ENCODE assay signal across 20 cellular contexts in the genomic region with DNA sequence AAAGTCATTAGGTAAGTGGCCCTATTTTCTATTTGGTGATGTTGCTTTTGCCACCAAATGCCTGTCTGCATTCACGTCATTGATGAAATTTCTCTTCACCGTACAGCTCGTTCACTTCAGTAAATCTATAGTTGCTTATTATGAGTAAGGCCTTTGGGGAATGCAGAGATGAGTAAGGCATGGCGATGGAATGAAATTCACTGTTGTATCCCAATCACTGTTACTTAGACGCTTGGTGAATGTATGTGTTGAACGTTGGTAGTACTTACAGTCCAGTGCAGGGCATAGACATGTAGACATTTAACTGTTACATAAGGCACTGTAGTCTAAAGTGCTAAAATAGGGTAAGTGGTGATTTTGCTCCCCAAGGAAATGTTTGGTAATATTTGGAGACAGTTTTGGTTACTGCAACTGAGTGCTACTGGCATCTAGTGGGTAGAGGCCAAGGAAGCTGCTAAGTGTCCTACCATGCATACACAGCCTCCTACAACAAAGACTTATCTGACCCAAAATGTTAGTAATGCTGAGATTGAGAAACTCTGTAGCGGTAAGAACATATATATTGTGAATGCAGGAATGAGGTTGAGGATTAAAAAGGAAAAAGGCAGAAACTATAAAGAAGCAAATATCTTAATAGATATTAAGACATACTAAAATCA. TPM values are rescaled to one million over a fixed set of nuclear protein-coding genes. Genes with fewer than 3 reads are reported as not detected.
A peak's percentile ranks its signal among the peaks of the same experiment; 100 is the strongest.
DNase-seq lines count a peak whose midpoint lies in the region; ATAC-seq, FAIRE-seq and TF ChIP-seq lines count a peak whose summit lies in the region.
"Had no signal": no experiment of that assay in that cellular context is flagged by ENCODE, and none has a peak within 500 bp of the region (broad histone marks: within the 10 kb centered on the region; RNA-seq: fewer than 3 reads in every experiment).

No MANE protein-coding gene starts in this region.

- peaks cover 36% of the 10 kb centered on the region for H3K4me1 ChIP-seq in neural progenitor cell

- no peaks in the 10 kb centered on the region for H3K36me3 ChIP-seq in neural progenitor cell
- H3K36me3 ChIP-seq: esophagus muscularis mucosa had no signal

- peaks cover 52% of the 10 kb centered on the region for H3K4me1 Mint-ChIP-seq in activated CD4-positive, alpha-beta memory T cell treated with anti-CD3 and anti-CD28 coated beads, Interleukin-2, amount 10 ng/mL, durations not matched to agents 7 days and 5 days
- H3K4me1 Mint-ChIP-seq in memory B cell: peaks cover 36% of the 10 kb centered on the region
- H3K4me1 Mint-ChIP-seq in neural progenitor cell: peaks cover 17% of the 10 kb centered on the region

- ATAC-seq in memory B cell (ENCODE audit: low read depth) (no peak), GM21723 (IDR thresholded peaks at IDR 0.05; ENCODE audit: unreplicated experiment) (no peak)
- ATAC-seq: activated CD4-positive, CD25-positive, alpha-beta regulatory T cell treated with anti-CD3 and anti-CD28 coated beads, Interleukin-2, amount 50 U/mL, for 24 hours had no signal

- no peaks in the 10 kb centered on the region for H3K27me3 ChIP-seq in neural progenitor cell
- H3K27me3 ChIP-seq: BLaER1 treated with 17β-estradiol and CSF1 and Interleukin-3, amounts not matched to agents 10 nM and 100 nM; esophagus muscularis mucosa had no signal

- H3K4me2 ChIP-seq in neural progenitor cell: no peak overlapping the region
- H3K4me2 ChIP-seq: KMS-11 had no signal

- H3K9ac ChIP-seq in neural progenitor cell: no peak overlapping the region
- H3K9ac ChIP-seq: BLaER1 treated with 17β-estradiol and CSF1 and Interleukin-3, amounts not matched to agents 10 nM and 100 nM; KMS-11 had no signal

- peaks cover 46% of the 10 kb centered on the region for H4K20me1 ChIP-seq in neural progenitor cell (ENCODE audit: low read depth)

- TF ChIP-seq CTCF in neural progenitor cell (IDR thresholded peaks at IDR 0.05): no peak

- peak; percentile 27; the same call in 1 of the 2 replicates for TF ChIP-seq POLR2A in GM12892 (IDR thresholded peaks at IDR 0.05; ENCODE audit: low read depth, low read length)

- no peak overlapping the region for H3K27ac ChIP-seq in neural progenitor cell
- H3K27ac ChIP-seq: BLaER1 treated with 17β-estradiol and CSF1 and Interleukin-3, amounts not matched to agents 10 nM and 100 nM; esophagus muscularis mucosa; HL-60; KMS-11 had no signal

- H3K9me3 ChIP-seq in neural progenitor cell (ENCODE audit: low read depth): no peaks in the 10 kb centered on the region
- H3K9me3 ChIP-seq: esophagus muscularis mucosa had no signal

- FAIRE-seq in GM12892 (lab: Jason Lieb, UNC): peak; percentile 85

- POLR2A ChIA-PET in activated CD4-positive, alpha-beta memory T cell treated with anti-CD3 and anti-CD28 coated beads, Interleukin-2, amount 10 ng/mL, durations not matched to agents 7 days and 5 days (lab: Charles Lee): no interaction called here

- peak; percentile 38 for DNase-seq in DMS114 treated with DMSO at 0.1 percent for 48 hours (lab: John Stamatoyannopoulos, UW; ENCODE audit: unreplicated experiment)
- DNase-seq in GM12892 (ENCODE audit: insufficient read length): no peak
- no peak for DNase-seq in activated CD4-positive, alpha-beta memory T cell treated with anti-CD3 and anti-CD28 coated beads, Interleukin-2, amount 10 ng/mL, durations not matched to agents 7 days and 5 days
- no peak for DNase-seq in memory B cell (ENCODE audit: low spot score in 2 of 2)
- DNase-seq in MV-4-11 (lab: John Stamatoyannopoulos, UW): no peak
- no peak for DNase-seq in neural progenitor cell (ENCODE audit: low spot score)
- DNase-seq in NCI-H446 treated with DMSO at 0.1 percent for 48 hours (lab: John Stamatoyannopoulos, UW): no peak
- DNase-seq: dermis blood vessel endothelial cell; DMS79 treated with DMSO at 0.1 percent for 48 hours; left cardiac atrium; NCI-H146; OCI-M1; stimulated activated CD4-positive, alpha-beta T cell treated with anti-CD3 and anti-CD28 coated beads, Interleukin-12 subunit alpha, Interleukin-12 subunit beta, amount 100 ng/mL, for 4 hours; SW 1271 had no signal

- peaks cover 18% of the 10 kb centered on the region for H3K36me3 Mint-ChIP-seq in activated CD4-positive, alpha-beta memory T cell treated with anti-CD3 and anti-CD28 coated beads, Interleukin-2, amount 10 ng/mL, durations not matched to agents 7 days and 5 days (ENCODE audit: low read depth)
- peaks cover 1% of the 10 kb centered on the region for H3K36me3 Mint-ChIP-seq in memory B cell
- H3K36me3 Mint-ChIP-seq in neural progenitor cell: no peaks in the 10 kb centered on the region

- H3K9me3 Mint-ChIP-seq in activated CD4-positive, alpha-beta memory T cell treated with anti-CD3 and anti-CD28 coated beads, Interleukin-2, amount 10 ng/mL, durations not matched to agents 7 days and 5 days: no peaks in the 10 kb centered on the region
- H3K9me3 Mint-ChIP-seq in memory B cell (no peaks in the 10 kb centered on the region), neural progenitor cell (no peaks in the 10 kb centered on the region)

- H3F3A ChIP-seq in neural progenitor cell (ENCODE audit: low read depth): peaks cover 11% of the 10 kb centered on the region

- peak overlapping the region; percentile 4 for H3K27ac Mint-ChIP-seq in activated CD4-positive, alpha-beta memory T cell treated with anti-CD3 and anti-CD28 coated beads, Interleukin-2, amount 10 ng/mL, durations not matched to agents 7 days and 5 days
- H3K27ac Mint-ChIP-seq in memory B cell: no peak overlapping the region
- no peak overlapping the region for H3K27ac Mint-ChIP-seq in neural progenitor cell

- no peak overlapping the region for H2AFZ ChIP-seq in neural progenitor cell (replicated peaks)

- no peak overlapping the region for H3K4me3 ChIP-seq in neural progenitor cell
- H3K4me3 ChIP-seq: BLaER1 treated with 17β-estradiol and CSF1 and Interleukin-3, amounts not matched to agents 10 nM and 100 nM; esophagus muscularis mucosa had no signal

- H3K27me3 Mint-ChIP-seq in activated CD4-positive, alpha-beta memory T cell treated with anti-CD3 and anti-CD28 coated beads, Interleukin-2, amount 10 ng/mL, durations not matched to agents 7 days and 5 days: no peaks in the 10 kb centered on the region
- no peaks in the 10 kb centered on the region for H3K27me3 Mint-ChIP-seq in memory B cell
- H3K27me3 Mint-ChIP-seq in neural progenitor cell (ENCODE audit: insufficient read depth, low read depth): no peaks in the 10 kb centered on the region

- peaks cover 100% of the 10 kb centered on the region for H3K79me2 ChIP-seq in neural progenitor cell (ENCODE audit: low read depth)

- H3K4me3 Mint-ChIP-seq in activated CD4-positive, alpha-beta memory T cell treated with anti-CD3 and anti-CD28 coated beads, Interleukin-2, amount 10 ng/mL, durations not matched to agents 7 days and 5 days: peak overlapping the region; percentile 12
- H3K4me3 Mint-ChIP-seq in memory B cell: peak overlapping the region; percentile 49
- H3K4me3 Mint-ChIP-seq in neural progenitor cell: no peak overlapping the region

- CTCF ChIA-PET in activated CD4-positive, alpha-beta memory T cell treated with anti-CD3 and anti-CD28 coated beads, Interleukin-2, amount 10 ng/mL, durations not matched to agents 7 days and 5 days (lab: Charles Lee): no interaction called here

RNA-seq across cellular contexts. Expression of a gene that starts 5.8 kb away (rescaled TPM):
- polyA plus RNA-seq in GM12892 (2012; ENCODE audit: missing spikeins): 28.5 TPM
- total RNA-seq in activated CD4-positive, alpha-beta memory T cell treated with anti-CD3 and anti-CD28 coated beads, Interleukin-2, amount 10 ng/mL, durations not matched to agents 7 days and 5 days: 10 to 100 TPM; 32.5 to 34.0 TPM
- total RNA-seq in neural progenitor cell (ENCODE audit: low replicate concordance): 19.7 and 31.5 TPM in 2 replicates
